In the genomic region with DNA sequence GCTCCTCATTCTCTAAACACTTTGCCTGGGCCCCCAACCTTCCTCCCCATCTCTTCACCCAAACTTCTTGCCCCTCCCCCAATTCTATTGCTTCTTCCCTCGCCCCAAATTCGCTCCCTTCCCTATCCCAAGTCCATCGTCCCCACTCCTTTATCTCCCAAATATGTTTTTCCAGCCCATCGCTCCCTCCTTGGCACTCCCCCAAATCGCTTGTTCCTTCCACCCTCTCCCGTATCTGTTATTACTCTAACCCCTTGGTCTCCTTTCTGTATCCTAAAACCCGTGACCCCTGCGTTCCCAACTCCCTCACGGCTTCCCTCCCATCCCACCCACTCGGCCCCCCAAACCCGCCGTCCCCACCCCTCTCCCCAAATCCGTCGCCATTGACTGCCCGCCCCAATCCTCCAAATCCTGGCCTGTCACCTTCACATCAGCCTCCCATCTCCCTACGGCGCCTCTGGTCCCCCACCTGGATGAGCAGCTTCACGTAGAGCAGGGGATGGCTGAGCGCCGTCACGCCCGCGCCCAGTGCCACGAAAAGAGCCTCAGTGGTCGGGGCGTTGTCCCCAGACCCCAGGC, we compare ENCODE assay signal across 9 cellular contexts. TPM values are rescaled to one million over a fixed set of nuclear protein-coding genes. Genes with fewer than 3 reads are reported as not detected.
DNase-seq lines count a peak whose midpoint lies in the region; ATAC-seq and TF ChIP-seq lines count a peak whose summit lies in the region.
"Had no signal": no experiment of that assay in that cellular context is flagged by ENCODE, and none has a peak within 500 bp of the region (broad histone marks: within the 10 kb centered on the region; RNA-seq: fewer than 3 reads in every experiment).

No MANE protein-coding gene starts in this region.

- peak overlapping the region; percentile 89 for H3K4me2 ChIP-seq in OCI-LY7 (ENCODE audit: low read length)

- H3K9me3 ChIP-seq in OCI-LY7 (ENCODE audit: low read length) (no peaks in the 10 kb centered on the region), gastroesophageal sphincter (no peaks in the 10 kb centered on the region), subcutaneous abdominal adipose tissue (ENCODE audit: control insufficient read depth in 5 of 5, low read length in 5 of 5) (no peaks in the 10 kb centered on the region)

- no TSS peak for BruUV-seq in OCI-LY7 (replicated peaks; lab: Mats Ljungman, UMichigan)

- ATAC-seq in gastroesophageal sphincter: no peak
- ATAC-seq in HG03159 (IDR thresholded peaks at IDR 0.05; ENCODE audit: unreplicated experiment): no peak

- TF ChIP-seq POLR2A in gastroesophageal sphincter (IDR thresholded peaks at IDR 0.05): no peak

- H3K36me3 ChIP-seq in OCI-LY7 (ENCODE audit: insufficient read depth, low read length) (peaks cover 9% of the 10 kb centered on the region; the same call in 1 of the 2 replicates), gastroesophageal sphincter (peaks cover 0 to 9% of the 10 kb centered on the region in 2 donors), subcutaneous abdominal adipose tissue (ENCODE audit: control insufficient read depth in 5 of 5, insufficient read depth in 5 of 5, low read length in 5 of 5) (peaks cover 0 to 13% (median 6%) of the 10 kb centered on the region in 5 donors)

- H3K27me3 ChIP-seq in gastroesophageal sphincter (no peaks in the 10 kb centered on the region), subcutaneous abdominal adipose tissue (ENCODE audit: control insufficient read depth in 5 of 5, insufficient read depth in 4 of 5, low read length in 5 of 5) (no peaks in the 10 kb centered on the region)

- H4K20me1 ChIP-seq in OCI-LY7 (ENCODE audit: insufficient read depth, low read length): peaks cover 15% of the 10 kb centered on the region

- H3K4me3 ChIP-seq in OCI-LY7 (ENCODE audit: low read depth, low read length, poor library complexity, severe bottlenecking) (peak overlapping the region; percentile 98), gastroesophageal sphincter (peak overlapping the region; percentile 69 to 99), subcutaneous abdominal adipose tissue (ENCODE audit: low read depth in 1 of 5, low read length in 5 of 5) (peak overlapping the region; percentile 87 to 95 (median 94))

- peaks cover 37% of the 10 kb centered on the region for H3K4me1 ChIP-seq in OCI-LY7 (ENCODE audit: insufficient read depth, low read length, poor library complexity, severe bottlenecking)
- peaks cover 0 to 59% (median 21%) of the 10 kb centered on the region in 3 donors for H3K4me1 ChIP-seq in gastroesophageal sphincter
- peaks cover 5 to 47% (median 43%) of the 10 kb centered on the region in 5 donors for H3K4me1 ChIP-seq in subcutaneous abdominal adipose tissue (ENCODE audit: control insufficient read depth in 5 of 5, insufficient read depth in 5 of 5, low read length in 5 of 5)

- peaks cover 40% of the 10 kb centered on the region for H3K79me2 ChIP-seq in OCI-LY7 (ENCODE audit: insufficient read depth, low read depth, low read length)

- TF ChIP-seq CTCF in OCI-LY7 (conservative IDR thresholded peaks at IDR 0.05; ENCODE audit: low read length) (no peak), gastroesophageal sphincter (IDR thresholded peaks at IDR 0.05) (no peak)

- intact Hi-C loops in OCI-LY7 (cut with micrococcal nuclease; ENCODE audit: unreplicated experiment): no loop called here

- peak overlapping the region in 4 of 5 donors; percentile 84 to 97 (median 89) for H3K9ac ChIP-seq in subcutaneous abdominal adipose tissue (ENCODE audit: low read length in 5 of 5)

- POLR2A ChIA-PET in OCI-LY7 (lab: Charles Lee): interaction anchor here (0.6 to 4.0 kb wide), 7 partner anchors 17 to 172 kb away, joined by 3 to 32 read pairs (median 3); partner anchors contain the start of gene FGD2

- H2AFZ ChIP-seq in OCI-LY7 (ENCODE audit: low read length): peak overlapping the region; percentile 79; the same call in 1 of the 2 replicates

- CTCF ChIA-PET in OCI-LY7 (lab: Charles Lee; ENCODE audit: unreplicated experiment): interaction anchor here (1.0 to 1.1 kb wide), 2 partner anchors 9 to 16 kb away, joined by 3 to 4 read pairs; no protein-coding TSS in a partner anchor

- WGBS in gastroesophageal sphincter (ENCODE audit: low coverage in 1 of 2), 2 donors: 0% methylated on average over 8 to 15 of the region's 26 CpGs

- DNase-seq in NCI-H82 (lab: John Stamatoyannopoulos, UW) (peak; percentile 51), NCI-H82 treated with DMSO at 0.1 percent for 48 hours (lab: John Stamatoyannopoulos, UW; ENCODE audit: unreplicated experiment) (no peak), OCI-LY7 (ENCODE audit: low spot score) (no peak), DMS53 (lab: John Stamatoyannopoulos, UW) (no peak), cerebellar cortex (ENCODE audit: low spot score) (no peak)

- H3K27ac ChIP-seq in OCI-LY7 (ENCODE audit: low read depth, low read length, poor library complexity, severe bottlenecking) (peak overlapping the region; percentile 49), gastroesophageal sphincter (peak overlapping the region; percentile 68 to 99 (median 98)), subcutaneous abdominal adipose tissue (ENCODE audit: low read depth, low read length) (peak overlapping the region; percentile 98)

- no peaks in the 10 kb centered on the region for H3K9me2 ChIP-seq in OCI-LY7 (ENCODE audit: insufficient read depth, low read length)

- no peak for TF ChIP-seq EP300 in gastroesophageal sphincter (IDR thresholded peaks at IDR 0.05)

RNA-seq across cellular contexts. Expression of gene MTCH1, which starts 0.5 kb away (rescaled TPM):
- 81.4 and 93.7 TPM in 2 replicates for total RNA-seq in OCI-LY7 (2014; rRNA removed; shearing (Covaris generic))
- total RNA-seq in OCI-LY7 (2022): 72.5 and 79.6 TPM in 2 replicates
- 100 to 1,000 TPM; 185 to 242 (median 199) TPM for total RNA-seq in gastroesophageal sphincter

RNA-seq across cellular contexts. Expression of gene FGD2, which starts 20.0 kb away (rescaled TPM):
- 23.8 and 27.8 TPM in 2 replicates for total RNA-seq in OCI-LY7 (2014; rRNA removed; shearing (Covaris generic))
- 45.7 and 48.6 TPM in 2 replicates for total RNA-seq in OCI-LY7 (2022)
- total RNA-seq in gastroesophageal sphincter: 10 to 100 TPM; 11.6 to 34.5 (median 22.5) TPM
- total RNA-seq: Daoy had no signal

RNA-seq across cellular contexts. Expression of gene PI16, which starts 30.9 kb away (rescaled TPM):
- total RNA-seq in OCI-LY7 (2014; rRNA removed; shearing (Covaris generic)): not detected in 2 replicates
- total RNA-seq in OCI-LY7 (2022): 0.30 TPM in 1 of 2 replicates, not detected in the other
- total RNA-seq in gastroesophageal sphincter: 10 to 100 TPM; 21.6 to 53.5 (median 44.9) TPM

Comparison
In these comparisons a context has a peak if more than half of its experiments do, and no peak if none do; other contexts are left out.
1. RNA of gene PI16, which starts 30.9 kb away (total RNA-seq): 21.6 to 53.5 TPM in gastroesophageal sphincter; 0.30 TPM in OCI-LY7; every median in the first group is over 10 times any median in the second.
2. Peak in every context shown above with its lines, with median percentiles within 50 percentile points of each other: H3K27ac ChIP-seq and H3K4me3 ChIP-seq.